Comparison of ENCODE assay signal across 20 cellular contexts in the genomic region with DNA sequence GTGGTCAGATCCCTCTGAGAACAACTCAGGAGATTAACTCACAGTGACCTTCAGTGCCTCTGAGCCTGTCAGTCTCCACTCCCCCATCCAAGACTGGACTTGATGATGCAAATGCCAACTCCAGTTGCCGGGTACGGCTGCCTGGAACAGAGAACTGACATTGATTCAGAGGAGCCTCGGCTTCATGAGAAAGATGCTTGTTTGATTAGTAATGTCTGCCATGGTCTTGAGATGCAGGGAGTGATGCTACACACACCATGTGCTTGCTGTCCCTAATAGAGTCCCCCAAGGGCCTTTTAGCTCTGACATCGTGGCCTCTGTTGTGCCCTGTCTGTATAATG.
"Had no signal": no experiment of that assay in that cellular context is flagged by ENCODE, and none has a peak within 500 bp of the region (broad histone marks: within the 10 kb centered on the region; RNA-seq: fewer than 3 reads in every experiment).

No MANE protein-coding gene starts in this region.

- H3K4me3 Mint-ChIP-seq: activated CD8-positive, alpha-beta T cell treated with anti-CD3 and anti-CD28 coated beads for 36 hours; activated T-helper 1 cell treated with anti-CD3 and anti-CD28 coated beads, Interleukin-12 subunit alpha, Interleukin-12 subunit beta, Interleukin-2, Interleukin-4 antibody, amounts not matched to agents 30 ng/mL and 10 ng/mL and 1 ng/mL, durations not matched to agents 14 hours and 24 hours and 36 hours; nephron; stimulated activated naive CD8-positive, alpha-beta T cell treated with anti-CD3 and anti-CD28 coated beads, Interleukin-15, Interleukin-2, amounts not matched to agents 100 ng/mL and 50 ng/mL, for 24 hours had no signal

- H3K27me3 ChIP-seq: adrenal gland, upper lobe of left lung had no signal

- H3K27ac Mint-ChIP-seq: activated CD8-positive, alpha-beta T cell treated with anti-CD3 and anti-CD28 coated beads for 36 hours; activated T-helper 1 cell treated with anti-CD3 and anti-CD28 coated beads, Interleukin-12 subunit alpha, Interleukin-12 subunit beta, Interleukin-2, Interleukin-4 antibody, amounts not matched to agents 30 ng/mL and 10 ng/mL and 1 ng/mL, durations not matched to agents 14 hours and 24 hours and 36 hours; stimulated activated naive CD8-positive, alpha-beta T cell treated with anti-CD3 and anti-CD28 coated beads, Interleukin-15, Interleukin-2, amounts not matched to agents 100 ng/mL and 50 ng/mL, for 24 hours had no signal

- DNase-seq: activated CD4-positive, alpha-beta T cell treated with anti-CD3 and anti-CD28 coated beads for 48 hours; activated CD8-positive, alpha-beta memory T cell treated with anti-CD3 and anti-CD28 coated beads, Interleukin-2, amount 50 U/mL, for 4 hours; activated CD8-positive, alpha-beta T cell treated with anti-CD3 and anti-CD28 coated beads for 36 hours; activated naive CD4-positive, alpha-beta T cell treated with Interleukin-2 at 50 U/mL for 16 hours; adrenal gland; hippocampal formation; mesendoderm; occipital lobe; SK-N-SH; T1000 had no signal

- ATAC-seq: activated CD8-positive, alpha-beta T cell treated with anti-CD3 and anti-CD28 coated beads for 36 hours had no signal

- H3K4me2 ChIP-seq: SK-N-SH had no signal

- H3K27me3 Mint-ChIP-seq: activated CD8-positive, alpha-beta T cell treated with anti-CD3 and anti-CD28 coated beads for 36 hours; stimulated activated naive CD8-positive, alpha-beta T cell treated with anti-CD3 and anti-CD28 coated beads, Interleukin-15, Interleukin-2, amounts not matched to agents 100 ng/mL and 50 ng/mL, for 24 hours had no signal

- H3K36me3 ChIP-seq: adrenal gland, cardiac muscle cell, esophagus muscularis mucosa, prostate gland, spleen, suprapubic skin, upper lobe of left lung had no signal

- H3K9me3 ChIP-seq: adrenal gland, esophagus muscularis mucosa, prostate gland, SK-N-SH, spleen, suprapubic skin, upper lobe of left lung had no signal

- FAIRE-seq: colon had no signal

- H3K9me3 Mint-ChIP-seq: activated CD8-positive, alpha-beta T cell treated with anti-CD3 and anti-CD28 coated beads for 36 hours; activated T-helper 1 cell treated with anti-CD3 and anti-CD28 coated beads, Interleukin-12 subunit alpha, Interleukin-12 subunit beta, Interleukin-2, Interleukin-4 antibody, amounts not matched to agents 30 ng/mL and 10 ng/mL and 1 ng/mL, durations not matched to agents 14 hours and 24 hours and 36 hours; nephron; stimulated activated naive CD8-positive, alpha-beta T cell treated with anti-CD3 and anti-CD28 coated beads, Interleukin-15, Interleukin-2, amounts not matched to agents 100 ng/mL and 50 ng/mL, for 24 hours had no signal

- H3K4me1 ChIP-seq: adrenal gland, esophagus muscularis mucosa, prostate gland, spleen, suprapubic skin, upper lobe of left lung had no signal

- H3K27ac ChIP-seq: adrenal gland, cardiac muscle cell, esophagus muscularis mucosa, prostate gland, spleen, suprapubic skin, upper lobe of left lung had no signal

- H3K4me3 ChIP-seq: adrenal gland, cardiac muscle cell, esophagus muscularis mucosa, prostate gland, spleen, suprapubic skin, upper lobe of left lung had no signal

- H3K9ac ChIP-seq: SK-N-SH had no signal
